18 cellular contexts compared by ENCODE assay signal in the genomic region with DNA sequence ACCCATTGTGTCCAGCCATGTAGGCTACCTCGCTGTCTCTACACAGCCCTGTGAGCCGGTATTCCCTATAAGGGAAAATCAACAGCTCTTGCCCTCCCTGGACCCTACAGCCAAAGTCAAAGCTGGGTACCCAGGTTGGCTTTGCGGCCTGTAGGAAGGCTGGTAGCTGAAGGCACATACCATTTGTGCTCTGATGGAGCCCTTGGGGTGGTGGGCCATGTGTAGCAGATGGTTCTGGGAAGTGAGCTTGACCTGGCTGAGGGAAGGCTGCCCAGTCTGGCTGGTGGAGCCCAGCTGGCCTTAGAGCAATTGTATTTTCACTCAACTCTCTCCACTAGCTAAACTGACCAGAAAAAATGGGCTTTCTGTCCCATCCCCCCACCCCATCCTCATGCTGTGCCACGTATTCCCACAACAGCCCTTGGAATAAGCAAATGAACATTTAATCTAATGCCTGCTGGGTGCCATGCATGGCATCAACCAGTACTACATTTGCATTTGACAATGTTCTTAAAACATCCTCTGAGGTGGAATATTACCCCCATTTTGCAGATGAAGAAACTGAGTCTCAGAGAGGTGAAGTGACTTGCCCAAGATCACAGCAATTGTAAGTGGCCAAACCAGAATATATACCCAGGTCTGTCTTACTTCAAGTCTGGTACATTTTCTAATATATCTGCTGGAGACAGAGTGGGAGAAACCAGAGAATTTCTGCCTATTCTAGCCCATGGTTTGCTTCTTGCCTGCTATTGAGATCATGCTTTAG. TPM values are rescaled to one million over a fixed set of nuclear protein-coding genes. Genes with fewer than 3 reads are reported as not detected.
DNase-seq lines count a peak whose midpoint lies in the region; ATAC-seq, FAIRE-seq and TF ChIP-seq lines count a peak whose summit lies in the region.
"Had no signal": no experiment of that assay in that cellular context is flagged by ENCODE, and none has a peak within 500 bp of the region (broad histone marks: within the 10 kb centered on the region; RNA-seq: fewer than 3 reads in every experiment).

No MANE protein-coding gene starts in this region.

- H3K79me2 ChIP-seq in HepG2 (ENCODE audit: insufficient read depth, low read length) = no peaks in the 10 kb centered on the region

- in situ Hi-C loops in HepG2 (cut with HindIII; ENCODE audit: extremely low pct_ligation_motif_present, low pct_unique_long_range_greater_than_20kb) = loop anchor here (25.0 kb wide), 1 partner anchor 454 kb away; no protein-coding TSS in a partner anchor

- H3K36me3 Mint-ChIP-seq in activated T-cell treated with anti-CD3 and anti-CD28 coated beads, Interleukin-2, amount 50 U/mL, for 72 hours (ENCODE audit: insufficient read depth in 2 of 2) = no peaks in the 10 kb centered on the region
- H3K36me3 Mint-ChIP-seq in activated naive CD8-positive, alpha-beta T cell = no peaks in the 10 kb centered on the region
- H3K36me3 Mint-ChIP-seq in type B pancreatic cell = no peaks in the 10 kb centered on the region
- H3K36me3 Mint-ChIP-seq: activated naive CD4-positive, alpha-beta T cell treated with anti-CD3 and anti-CD28 coated beads, Interleukin-2, amount 10 ng/mL, durations not matched to agents 7 days and 5 days had no signal

- H3K36me3 ChIP-seq in HepG2 (replicated peaks in 1 of 2; ENCODE audit: control insufficient read depth in 1 of 2, insufficient read depth in 2 of 2, low read length in 2 of 2) = no peaks in the 10 kb centered on the region
- H3K36me3 ChIP-seq: pancreas had no signal

- H3K4me1 ChIP-seq in HepG2 (ENCODE audit: insufficient read depth, low read length) = peaks cover 16% of the 10 kb centered on the region

- BruUV-seq in HepG2 (replicated peaks; lab: Mats Ljungman, UMichigan) = no TSS peak

- TF ChIP-seq CTCF in HepG2 (CRISPR knock-in tag; IDR thresholded peaks at IDR 0.05) (no peak), type B pancreatic cell (conservative IDR thresholded peaks at IDR 0.05) (no peak)

- H3K9me3 ChIP-seq in HepG2 (ENCODE audit: low read length) = no peaks in the 10 kb centered on the region
- H3K9me3 ChIP-seq: pancreas, testis had no signal

- H3K4me3 ChIP-seq in HepG2 (replicated peaks in 1 of 3; ENCODE audit: insufficient read depth in 1 of 3, low read depth in 2 of 3, low read length in 3 of 3) = no peak overlapping the region

- no peak overlapping the region for H2AFZ ChIP-seq in HepG2 (ENCODE audit: low read length)

- no peak for DNase-seq in activated T-cell treated with anti-CD3 and anti-CD28 coated beads, Interleukin-2, amount 50 U/mL, for 72 hours
- DNase-seq in activated T-cell treated with anti-CD3 and anti-CD28 coated beads for 4 hours (no peak), HepG2 (ENCODE audit: low spot score) (no peak), type B pancreatic cell (ENCODE audit: extremely low spot score, unreplicated experiment) (no peak), midbrain (lab: John Stamatoyannopoulos, UW) (no peak), AG08395 (ENCODE audit: low spot score) (no peak), NCI-H510A treated with DMSO at 0.1 percent for 48 hours (lab: John Stamatoyannopoulos, UW) (no peak)
- DNase-seq: ACHN; activated CD8-positive, alpha-beta memory T cell treated with anti-CD3 and anti-CD28 coated beads for 24 hours; activated naive CD4-positive, alpha-beta T cell treated with anti-CD3 and anti-CD28 coated beads, Interleukin-2, amount 10 ng/mL, durations not matched to agents 7 days and 5 days; Karpas-422; NCI-H187 treated with DMSO at 0.1 percent for 48 hours; NCI-H774; pancreas; T1000 had no signal

- H4K20me1 ChIP-seq in HepG2 (ENCODE audit: insufficient read depth, low read length) = no peaks in the 10 kb centered on the region

- 85% methylated on average over 3 of the region's 4 CpGs for WGBS in HepG2 (ENCODE audit: low lambda C conversion rate)

- intact Hi-C loops in HepG2 (cut with micrococcal nuclease; ENCODE audit: unreplicated experiment) = no loop called here

- no peak overlapping the region for H3K27ac Mint-ChIP-seq in activated T-cell treated with anti-CD3 and anti-CD28 coated beads, Interleukin-2, amount 50 U/mL, for 72 hours
- H3K27ac Mint-ChIP-seq in activated naive CD8-positive, alpha-beta T cell = no peak overlapping the region
- no peak overlapping the region for H3K27ac Mint-ChIP-seq in type B pancreatic cell
- H3K27ac Mint-ChIP-seq: activated naive CD4-positive, alpha-beta T cell treated with anti-CD3 and anti-CD28 coated beads, Interleukin-2, amount 10 ng/mL, durations not matched to agents 7 days and 5 days had no signal

- no peak for TF ChIP-seq POLR2A in HepG2 (IDR thresholded peaks at IDR 0.05; ENCODE audit: insufficient read depth in 1 of 2, low read depth in 2 of 2, low read length in 2 of 2)

- peaks cover 53% of the 10 kb centered on the region for H3K27me3 Mint-ChIP-seq in activated T-cell treated with anti-CD3 and anti-CD28 coated beads, Interleukin-2, amount 50 U/mL, for 72 hours (ENCODE audit: low read depth)
- H3K27me3 Mint-ChIP-seq in activated naive CD8-positive, alpha-beta T cell = peaks cover 16% of the 10 kb centered on the region
- H3K27me3 Mint-ChIP-seq in type B pancreatic cell = peaks cover 55% of the 10 kb centered on the region

- FAIRE-seq in HepG2 (lab: Jason Lieb, UNC) = no peak
- FAIRE-seq: pancreas had no signal

- CTCF ChIA-PET in HepG2 (lab: Yijun Ruan, JAX; ENCODE audit: low intra/inter-chr PET ratio, low total read pairs) = no interaction called here

- no peak overlapping the region for H3K4me2 ChIP-seq in HepG2 (ENCODE audit: low read depth, low read length)

- TF ChIP-seq EP300 in HepG2 (IDR thresholded peaks at IDR 0.05; ENCODE audit: low read depth in 2 of 2, low read length in 2 of 2) (no peak), HepG2 (CRISPR knock-in tag; IDR thresholded peaks at IDR 0.05; ENCODE audit: borderline replicate concordance) (no peak)

- H3K27ac ChIP-seq in HepG2 (ENCODE audit: extremely low read length, insufficient read depth, low read length) = no peak overlapping the region
- H3K27ac ChIP-seq: pancreas, RWPE1 had no signal

- H3K4me3 Mint-ChIP-seq in activated T-cell treated with anti-CD3 and anti-CD28 coated beads, Interleukin-2, amount 50 U/mL, for 72 hours = peak overlapping the region; percentile 66 to 72
- peak overlapping the region; percentile 86 for H3K4me3 Mint-ChIP-seq in activated naive CD8-positive, alpha-beta T cell
- H3K4me3 Mint-ChIP-seq in type B pancreatic cell = peak overlapping the region; percentile 87

- ATAC-seq in activated T-cell treated with anti-CD3 and anti-CD28 coated beads, Interleukin-2, amount 50 U/mL, for 72 hours (replicated peaks in 1 of 2) = no peak
- peak; percentile 10; the same call in 1 of the 3 replicates for ATAC-seq in HepG2

- no peak overlapping the region for H3K9ac ChIP-seq in HepG2 (ENCODE audit: insufficient read depth, low read depth, low read length)

- H3K4me1 Mint-ChIP-seq in activated T-cell treated with anti-CD3 and anti-CD28 coated beads, Interleukin-2, amount 50 U/mL, for 72 hours (ENCODE audit: low read depth) = peaks cover 23% of the 10 kb centered on the region
- peaks cover 12% of the 10 kb centered on the region for H3K4me1 Mint-ChIP-seq in activated naive CD8-positive, alpha-beta T cell (ENCODE audit: low read depth)
- H3K4me1 Mint-ChIP-seq in type B pancreatic cell (ENCODE audit: unreplicated experiment) = peaks cover 28% of the 10 kb centered on the region

- POLR2A ChIA-PET in HepG2 (lab: Yijun Ruan, JAX) = interaction anchor here (0.6 kb wide), 1 partner anchor 48 kb away, joined by 3 read pairs; no protein-coding TSS in a partner anchor

- H3K27me3 ChIP-seq in HepG2 (ENCODE audit: control insufficient read depth in 1 of 2, insufficient read depth in 2 of 2, low read length in 2 of 2) = peaks cover 1 to 19% of the 10 kb centered on the region in 2 experiments
- H3K27me3 ChIP-seq: testis had no signal

- H3K9me3 Mint-ChIP-seq in activated T-cell treated with anti-CD3 and anti-CD28 coated beads, Interleukin-2, amount 50 U/mL, for 72 hours = no peaks in the 10 kb centered on the region
- H3K9me3 Mint-ChIP-seq in activated naive CD8-positive, alpha-beta T cell (ENCODE audit: low read depth) = no peaks in the 10 kb centered on the region
- no peaks in the 10 kb centered on the region for H3K9me3 Mint-ChIP-seq in type B pancreatic cell
- H3K9me3 Mint-ChIP-seq: activated naive CD4-positive, alpha-beta T cell treated with anti-CD3 and anti-CD28 coated beads, Interleukin-2, amount 10 ng/mL, durations not matched to agents 7 days and 5 days had no signal

- no peak for TF ChIP-seq RAD21 in HepG2 (CRISPR knock-in tag; IDR thresholded peaks at IDR 0.05)

TF ChIP-seq in HepG2, 621 proteins besides CTCF, POLR2A, EP300 and RAD21:
- TF ChIP-seq SRF (IDR thresholded peaks at IDR 0.05; ENCODE audit: low read depth, low read length) (0 out of 2 replicates have a peak, but pooled peaks have one; percentile 7), ZNF629 (CRISPR knock-in tag; conservative IDR thresholded peaks at IDR 0.05) (0 out of 2 replicates have a peak, but pooled peaks have one; percentile 47), TEAD3 (CRISPR knock-in tag; optimal IDR thresholded peaks at IDR 0.05; ENCODE audit: borderline replicate concordance) (no peak)

RNA-seq across cellular contexts. Expression of gene NDUFS5, which starts 56.8 kb away (rescaled TPM):
- total RNA-seq in activated T-cell treated with anti-CD3 and anti-CD28 coated beads, Interleukin-2, amount 50 U/mL, for 72 hours = 10 to 100 TPM; 88.7 to 89.1 TPM
- total RNA-seq in HepG2 (2016; rRNA removed; fragmentation: Illumina TruSeq; extraction: Trizol) (466 and 655 TPM in 2 replicates), type B pancreatic cell (ENCODE audit: low replicate concordance) (212 and 252 TPM in 2 replicates)
- 163 and 167 TPM in 2 replicates for total RNA-seq in HepG2 (2016; cell fraction: cytosol; rRNA removed; fragmentation: Illumina TruSeq; extraction: Trizol; ENCODE audit: low read depth)
- 464 and 703 TPM in 2 replicates for total RNA-seq in HepG2 (2016; cell fraction: insoluble cytoplasmic fraction; rRNA removed; fragmentation: Illumina TruSeq; extraction: Trizol)
- 156 and 158 TPM in 2 replicates for total RNA-seq in HepG2 (2016; cell fraction: membrane; rRNA removed; fragmentation: Illumina TruSeq; extraction: Trizol)
- 154 and 170 TPM in 2 replicates for total RNA-seq in HepG2 (2016; cell fraction: nucleus; rRNA removed; fragmentation: Illumina TruSeq; extraction: Trizol)
- 219 and 263 TPM in 2 replicates for polyA plus RNA-seq in HepG2 (2011; rRNA removed)
- polyA plus RNA-seq in HepG2 (2011; cell fraction: cytosol; rRNA removed) = 226 and 341 TPM in 2 replicates
- polyA plus RNA-seq in HepG2 (2011; cell fraction: nucleus; rRNA removed) = 45.6 and 70.1 TPM in 2 replicates
- polyA plus RNA-seq in HepG2 (2012) = 314 and 392 TPM in 2 replicates
- 179 and 209 TPM in 2 replicates for polyA plus RNA-seq in HepG2 (2016; cell fraction: cytosol; fragmentation: Illumina TruSeq; extraction: Trizol; ENCODE audit: low read depth)
- 671 and 732 TPM in 2 replicates for polyA plus RNA-seq in HepG2 (2016; cell fraction: insoluble cytoplasmic fraction; fragmentation: Illumina TruSeq; extraction: Trizol; ENCODE audit: low read depth)
- 158 and 161 TPM in 2 replicates for polyA plus RNA-seq in HepG2 (2016; cell fraction: membrane; fragmentation: Illumina TruSeq; extraction: Trizol; ENCODE audit: low read depth)
- polyA plus RNA-seq in HepG2 (2016; cell fraction: nucleus; fragmentation: Illumina TruSeq; extraction: Trizol; ENCODE audit: insufficient read depth, low read depth) = 262 and 271 TPM in 2 replicates
- 54.3 and 179 TPM in 2 replicates for polyA minus RNA-seq in HepG2 (2011; rRNA and poly(A)+ RNA removed; ENCODE audit: low replicate concordance)
- polyA minus RNA-seq in HepG2 (2011; cell fraction: cytosol; rRNA and poly(A)+ RNA removed) = 50.5 and 67.1 TPM in 2 replicates
- polyA minus RNA-seq in HepG2 (2011; cell fraction: nucleus; rRNA and poly(A)+ RNA removed) = 41.3 and 58.2 TPM in 2 replicates
